ENCODE assay signal across 21 cellular contexts in genomic region chr19:41808663-41809566, GRCh38. TPM values are rescaled to one million over a fixed set of nuclear protein-coding genes. Genes with fewer than 3 reads are reported as not detected.
A peak's percentile ranks its signal among the peaks of the same experiment; 100 is the strongest.
DNase-seq lines count a peak whose midpoint lies in the region; ATAC-seq and TF ChIP-seq lines count a peak whose summit lies in the region.
"Had no signal": no experiment of that assay in that cellular context is flagged by ENCODE, and none has a peak within 500 bp of the region (broad histone marks: within the 10 kb centered on the region; RNA-seq: fewer than 3 reads in every experiment).

No MANE protein-coding gene starts in this region.

- TF ChIP-seq CTCF in right atrium auricular region (IDR thresholded peaks at IDR 0.05) = no peak
- TF ChIP-seq CTCF in lung (IDR thresholded peaks at IDR 0.05; ENCODE audit: control extremely low read depth, extremely low read depth) = no peak

- intact Hi-C loops in Right ventricle myocardium inferior (cut with DNase I) = no loop called here

- no peaks in the 10 kb centered on the region for H3K9me3 ChIP-seq in right atrium auricular region
- peaks cover 0 to 3% of the 10 kb centered on the region in 2 donors for H3K9me3 ChIP-seq in lung (ENCODE audit: control insufficient read depth in 2 of 2, insufficient read depth in 1 of 2, low read length in 1 of 2)
- H3K9me3 ChIP-seq: ovary had no signal

- no peak overlapping the region for H3K4me3 ChIP-seq in right atrium auricular region
- no peak overlapping the region for H3K4me3 ChIP-seq in lung
- H3K4me3 ChIP-seq: ovary had no signal

- ATAC-seq in Right ventricle myocardium inferior (peak; percentile 70), lung (ENCODE audit: insufficient read depth, low FRiP score) (no peak)

- peak; percentile 83 for DNase-seq in Right ventricle myocardium inferior (ENCODE audit: missing footprints)
- DNase-seq in right atrium auricular region (ENCODE audit: low spot score) = no peak
- peak; percentile 54 for DNase-seq in lung (ENCODE audit: low spot score)
- no peak for DNase-seq in iPS-NIHi11 (ENCODE audit: low spot score)
- no peak for DNase-seq in KG1 (lab: John Stamatoyannopoulos, UW)
- DNase-seq in NCI-H128 (lab: John Stamatoyannopoulos, UW; ENCODE audit: unreplicated experiment) = no peak
- no peak for DNase-seq in glomerular visceral epithelial cell (ENCODE audit: extremely low spot score)
- DNase-seq: activated CD4-positive, alpha-beta T cell treated with anti-CD3 and anti-CD28 coated beads for 4 hours; activated CD8-positive, alpha-beta memory T cell treated with anti-CD3 and anti-CD28 coated beads, Interleukin-2, amount 50 U/mL, for 48 hours; activated naive CD4-positive, alpha-beta T cell treated with anti-CD3 and anti-CD28 coated beads for 36 hours; dermis blood vessel endothelial cell; IMR-90; islet precursor cell; NCI-H1105; ovary; SHP77; stimulated activated naive CD4-positive, alpha-beta T cell had no signal

- 44 to 82% (median 57%) methylated on average over 16 of the region's 16 CpGs for WGBS in adipose tissue, 3 donors
- 35 to 61% methylated on average over 16 of the region's 16 CpGs for WGBS in lung, 2 donors

- H3K27me3 ChIP-seq in right atrium auricular region = no peaks in the 10 kb centered on the region
- H3K27me3 ChIP-seq in lung (ENCODE audit: control insufficient read depth, insufficient read depth) = no peaks in the 10 kb centered on the region
- H3K27me3 ChIP-seq: ovary had no signal

- H3K36me3 ChIP-seq in right atrium auricular region = no peaks in the 10 kb centered on the region
- no peaks in the 10 kb centered on the region for H3K36me3 ChIP-seq in lung (ENCODE audit: control insufficient read depth in 2 of 2, insufficient read depth in 2 of 2, low read length in 2 of 2)
- H3K36me3 ChIP-seq: ovary had no signal

- no peaks in the 10 kb centered on the region for H3K4me1 ChIP-seq in right atrium auricular region
- H3K4me1 ChIP-seq in lung (ENCODE audit: control insufficient read depth in 2 of 2, insufficient read depth in 2 of 2, low read length in 2 of 2) = no peaks in the 10 kb centered on the region

- H3K27ac ChIP-seq in right atrium auricular region = no peak overlapping the region
- peak overlapping the region; percentile 40 for H3K27ac ChIP-seq in adipose tissue (ENCODE audit: low read depth, low read length)
- peak overlapping the region in 1 of 2 donors; percentile 35 for H3K27ac ChIP-seq in lung (ENCODE audit: low read depth in 1 of 2, low read length in 1 of 2)
- H3K27ac ChIP-seq: ovary had no signal

RNA-seq across cellular contexts. Expression of gene CEACAM3, which starts 12.5 kb away (rescaled TPM):
- total RNA-seq in Right ventricle myocardium inferior (0.32 TPM), right atrium auricular region (not detected), lung (1 to 10 TPM; 3.1 to 4.3 TPM)
- polyA plus RNA-seq in adipose tissue (1 to 10 TPM in 2 of 3 donors, under 1 TPM in 1; 0.07 to 2.0 (median 1.5) TPM), lung (10 to 100 TPM in 1 of 2 donors, 1 to 10 TPM in 1; 1.2 to 21.9 TPM)
- total RNA-seq: activated naive CD4-positive, alpha-beta T cell treated with anti-CD3 and anti-CD28 coated beads for 36 hours; dermis blood vessel endothelial cell; glomerular endothelial cell; IMR-90; ovary; urinary bladder had no signal
- polyA plus RNA-seq: IMR-90, urinary bladder had no signal

RNA-seq across cellular contexts. Expression of gene LYPD4, which starts 35.6 kb away (rescaled TPM):
- total RNA-seq in Right ventricle myocardium inferior (not detected), right atrium auricular region (not detected), lung (not detected)
- polyA plus RNA-seq in adipose tissue (not detected), lung (not detected)
- total RNA-seq: activated naive CD4-positive, alpha-beta T cell treated with anti-CD3 and anti-CD28 coated beads for 36 hours; dermis blood vessel endothelial cell; glomerular endothelial cell; IMR-90; ovary; urinary bladder had no signal
- polyA plus RNA-seq: esophagus, IMR-90, ovary, urinary bladder had no signal

RNA-seq across cellular contexts. Expression of gene DMRTC2, which starts 35.9 kb away (rescaled TPM):
- not detected for total RNA-seq in Right ventricle myocardium inferior
- total RNA-seq in right atrium auricular region = not detected
- not detected for polyA plus RNA-seq in adipose tissue
- total RNA-seq in lung = not detected
- under 1 TPM in 1 of 2 donors, not detected in 1; 0.03 TPM for polyA plus RNA-seq in lung
- total RNA-seq: activated naive CD4-positive, alpha-beta T cell treated with anti-CD3 and anti-CD28 coated beads for 36 hours; dermis blood vessel endothelial cell; glomerular endothelial cell; IMR-90; ovary; urinary bladder had no signal
- polyA plus RNA-seq: IMR-90, urinary bladder had no signal

RNA-seq across cellular contexts. Expression of gene RPS19, which starts 51.1 kb away (rescaled TPM):
- 717 TPM for total RNA-seq in Right ventricle myocardium inferior
- total RNA-seq in right atrium auricular region = 100 to 1,000 TPM; 108 to 415 TPM
- polyA plus RNA-seq in adipose tissue = 1,000 to 10,000 TPM; 1,592 to 2,502 (median 1,675) TPM
- 1,000 to 10,000 TPM; 1,039 to 1,726 TPM for total RNA-seq in lung
- 1,000 to 10,000 TPM; 1,953 to 4,419 TPM for polyA plus RNA-seq in lung

RNA-seq across cellular contexts. Expression of gene CEACAM6, which starts 53.6 kb away (rescaled TPM):
- total RNA-seq in Right ventricle myocardium inferior (not detected), right atrium auricular region (not detected), lung (100 to 1,000 TPM in 1 of 2 donors, 1 to 10 TPM in 1; 5.2 to 280 TPM)
- polyA plus RNA-seq in adipose tissue (1 to 10 TPM in 1 of 3 donors, under 1 TPM in 2; 0.33 to 3.2 (median 0.56) TPM), lung (100 to 1,000 TPM; 101 to 185 TPM)
- total RNA-seq: activated naive CD4-positive, alpha-beta T cell treated with anti-CD3 and anti-CD28 coated beads for 36 hours; dermis blood vessel endothelial cell; glomerular endothelial cell; IMR-90 had no signal
- polyA plus RNA-seq: IMR-90, urinary bladder had no signal

Comparison
In these comparisons a context has a peak if more than half of its experiments do, and no peak if none do; other contexts are left out.
1. DNase-seq: peak in Right ventricle myocardium inferior (single experiment) and lung (single experiment); none in right atrium auricular region (single experiment), iPS-NIHi11 (single experiment), KG1 (single experiment), NCI-H128 (single experiment) and glomerular visceral epithelial cell (single experiment).